In the genomic region with DNA sequence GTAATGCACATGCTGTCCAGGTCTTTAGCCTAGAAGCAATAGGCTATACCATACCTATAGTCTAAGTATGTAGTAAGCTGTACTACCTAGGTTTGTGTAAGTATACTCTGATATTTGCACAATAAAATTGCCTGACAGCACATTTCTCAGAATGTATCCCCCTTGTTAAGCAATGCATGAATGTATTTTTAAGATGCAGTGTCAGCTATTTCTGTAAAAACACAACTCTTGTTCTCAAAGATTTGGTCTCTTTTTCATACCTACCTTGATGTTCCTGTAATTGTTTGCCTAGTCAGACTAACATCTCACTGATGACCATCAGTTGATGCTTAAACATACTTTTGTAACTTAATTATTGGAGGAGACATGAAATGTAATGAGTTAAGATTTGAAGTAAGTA, we compare ENCODE assay signal across 28 cellular contexts.
"Had no signal": no experiment of that assay in that cellular context is flagged by ENCODE, and none has a peak within 500 bp of the region (broad histone marks: within the 10 kb centered on the region; RNA-seq: fewer than 3 reads in every experiment).

No MANE protein-coding gene starts in this region.

- H3K9me3 ChIP-seq: colonic mucosa, esophagus muscularis mucosa, esophagus squamous epithelium, gastrocnemius medialis, gastroesophageal sphincter, heart left ventricle had no signal

- H3K4me1 ChIP-seq: colonic mucosa, esophagus muscularis mucosa, esophagus squamous epithelium, gastrocnemius medialis, gastroesophageal sphincter, heart left ventricle, heart right ventricle had no signal

- H3K36me3 ChIP-seq: colonic mucosa, esophagus muscularis mucosa, esophagus squamous epithelium, gastrocnemius medialis, gastroesophageal sphincter, heart left ventricle, heart right ventricle had no signal

- ATAC-seq: effector memory CD8-positive, alpha-beta T cell; esophagus mucosa; foreskin keratinocyte; gastrocnemius medialis; gastroesophageal sphincter; heart left ventricle; heart right ventricle had no signal

- DNase-seq: colonic mucosa; cortex of kidney; dermis blood vessel endothelial cell; dorsolateral prefrontal cortex; effector CD4-positive, alpha-beta T cell; effector CD8-positive, alpha-beta T cell; effector memory CD4-positive, alpha-beta T cell; effector memory CD8-positive, alpha-beta T cell; endodermal cell; erythroblast; esophagus squamous epithelium; foreskin fibroblast; foreskin keratinocyte; foreskin melanocyte; gastrocnemius medialis; glutamatergic neuron; head of caudate nucleus; heart left ventricle; heart right ventricle had no signal

- H3K27ac ChIP-seq: colonic mucosa, coronary artery, dorsolateral prefrontal cortex, epithelial cell of prostate, esophagus muscularis mucosa, esophagus squamous epithelium, foreskin keratinocyte, gastrocnemius medialis, gastroesophageal sphincter, heart left ventricle, heart right ventricle had no signal

- FAIRE-seq: colon, endometrium, endothelial cell of umbilical vein, frontal cortex had no signal

- H3K27me3 ChIP-seq: colonic mucosa, dorsolateral prefrontal cortex, esophagus muscularis mucosa, esophagus squamous epithelium, foreskin keratinocyte, gastrocnemius medialis, gastroesophageal sphincter, heart left ventricle, heart right ventricle had no signal

- H3K4me3 ChIP-seq: colonic mucosa, coronary artery, dorsolateral prefrontal cortex, esophagus muscularis mucosa, esophagus squamous epithelium, gastrocnemius medialis, gastroesophageal sphincter, heart left ventricle, heart right ventricle had no signal
